1 cellular context compared by ENCODE assay signal in genomic region chr21:42009018-42009830, GRCh38.
TF ChIP-seq lines count a peak whose summit lies in the region.

No MANE protein-coding gene starts in this region.

TF ChIP-seq in HepG2, 621 proteins besides CTCF, POLR2A, EP300 and RAD21 (continued from another document and continues in another):
- no peak for TF ChIP-seq TRAFD1 (CRISPR knock-in tag; IDR thresholded peaks at IDR 0.05; ENCODE audit: borderline replicate concordance)
- TF ChIP-seq RBM39 (IDR thresholded peaks at IDR 0.05; ENCODE audit: low read depth, low read length, poor library complexity, severe bottlenecking), result peak; percentile 44
- TF ChIP-seq TCF7L2 (IDR thresholded peaks at IDR 0.05; ENCODE audit: low read depth, low read length), result no peak
- no peak; the same call in 1 of the 2 replicates for TF ChIP-seq MED1 (CRISPR knock-in tag; IDR thresholded peaks at IDR 0.05)
- TF ChIP-seq PBX3 (CRISPR knock-in tag; IDR thresholded peaks at IDR 0.05; ENCODE audit: borderline replicate concordance), result no peak
- no peak for TF ChIP-seq NPAS2 (CRISPR knock-in tag; IDR thresholded peaks at IDR 0.05; ENCODE audit: borderline replicate concordance)
- TF ChIP-seq TBP (CRISPR knock-in tag; IDR thresholded peaks at IDR 0.05), result no peak
- TF ChIP-seq ZNF639 (CRISPR knock-in tag; conservative IDR thresholded peaks at IDR 0.05), result no peak
- TF ChIP-seq SMARCE1 (IDR thresholded peaks at IDR 0.05; ENCODE audit: borderline replicate concordance), result no peak
- TF ChIP-seq ZBTB37 (CRISPR knock-in tag; IDR thresholded peaks at IDR 0.05), result no peak
- TF ChIP-seq ZNF709 (CRISPR knock-in tag; IDR thresholded peaks at IDR 0.05), result no peak
- no peak for TF ChIP-seq TBX2 (CRISPR knock-in tag; IDR thresholded peaks at IDR 0.05; ENCODE audit: borderline replicate concordance)
- TF ChIP-seq ZNF792 (CRISPR knock-in tag; IDR thresholded peaks at IDR 0.05), result no peak
- TF ChIP-seq IKZF1 (IDR thresholded peaks at IDR 0.05), result no peak
- no peak for TF ChIP-seq ZNF577 (CRISPR knock-in tag; IDR thresholded peaks at IDR 0.05; ENCODE audit: borderline replicate concordance, low read depth)
- no peak for TF ChIP-seq ZFP36 (IDR thresholded peaks at IDR 0.05; ENCODE audit: borderline replicate concordance, low read depth, low read length, partially characterized antibody)
- peak; percentile 1; the same call in 1 of the 2 replicates for TF ChIP-seq ZNF574 (CRISPR knock-in tag; IDR thresholded peaks at IDR 0.05)
- TF ChIP-seq ZNF260 (CRISPR knock-in tag; IDR thresholded peaks at IDR 0.05; ENCODE audit: borderline replicate concordance, low read depth), result no peak
- TF ChIP-seq ZNF530 (CRISPR knock-in tag; IDR thresholded peaks at IDR 0.05; ENCODE audit: low read depth), result no peak
- no peak for TF ChIP-seq KLF9 (CRISPR knock-in tag; IDR thresholded peaks at IDR 0.05; ENCODE audit: low read depth)
- TF ChIP-seq KMT2A (CRISPR knock-in tag; IDR thresholded peaks at IDR 0.05), result peak; percentile 33; the same call in 1 of the 2 replicates
- TF ChIP-seq YEATS2 (CRISPR knock-in tag; IDR thresholded peaks at IDR 0.05; ENCODE audit: borderline replicate concordance), result no peak
- TF ChIP-seq ZNF501 (CRISPR knock-in tag; IDR thresholded peaks at IDR 0.05), result peak; percentile 72
- no peak for TF ChIP-seq MTA1 (CRISPR knock-in tag; IDR thresholded peaks at IDR 0.05; ENCODE audit: borderline replicate concordance)
- TF ChIP-seq REL (CRISPR knock-in tag; conservative IDR thresholded peaks at IDR 0.05), result no peak
- TF ChIP-seq HNF1A (IDR thresholded peaks at IDR 0.05; ENCODE audit: low read depth), result no peak
- TF ChIP-seq HNF1A (CRISPR knock-in tag; IDR thresholded peaks at IDR 0.05; ENCODE audit: borderline replicate concordance), result no peak
- TF ChIP-seq FOXJ3 (CRISPR knock-in tag; IDR thresholded peaks at IDR 0.05; ENCODE audit: borderline replicate concordance), result no peak; the same call in 1 of the 2 replicates
- no peak for TF ChIP-seq ZBTB44 (CRISPR knock-in tag; IDR thresholded peaks at IDR 0.05)
- no peak for TF ChIP-seq MEIS1 (CRISPR knock-in tag; IDR thresholded peaks at IDR 0.05; ENCODE audit: borderline replicate concordance)
- TF ChIP-seq HOXA7 (CRISPR knock-in tag; IDR thresholded peaks at IDR 0.05), result no peak
- no peak for TF ChIP-seq NFE2 (CRISPR knock-in tag; IDR thresholded peaks at IDR 0.05)
- peak; percentile 75; the same call in 1 of the 2 replicates for TF ChIP-seq NRL (CRISPR knock-in tag; IDR thresholded peaks at IDR 0.05; ENCODE audit: borderline replicate concordance)
- no peak for TF ChIP-seq ZNF121 (CRISPR knock-in tag; IDR thresholded peaks at IDR 0.05)
- TF ChIP-seq ZNF556 (CRISPR knock-in tag; IDR thresholded peaks at IDR 0.05; ENCODE audit: borderline replicate concordance), result no peak
- TF ChIP-seq CENPBD1 (CRISPR knock-in tag; IDR thresholded peaks at IDR 0.05; ENCODE audit: borderline replicate concordance, low read depth), result no peak; the same call in 1 of the 2 replicates
- 0 out of 2 replicates have a peak, but pooled peaks have one; percentile 4 for TF ChIP-seq SAFB2 (CRISPR knock-in tag; IDR thresholded peaks at IDR 0.05; ENCODE audit: borderline replicate concordance, low read depth)
- no peak for TF ChIP-seq FOXM1 (CRISPR knock-in tag; IDR thresholded peaks at IDR 0.05)
- TF ChIP-seq FOXO1 (CRISPR knock-in tag; IDR thresholded peaks at IDR 0.05), result no peak
- TF ChIP-seq HCFC1 (IDR thresholded peaks at IDR 0.05; ENCODE audit: low read depth, low read length), result no peak
- no peak for TF ChIP-seq ZBTB39 (CRISPR knock-in tag; IDR thresholded peaks at IDR 0.05)
- peak; percentile 44 for TF ChIP-seq HNRNPLL (IDR thresholded peaks at IDR 0.05; ENCODE audit: low read depth, low read length, poor library complexity, severe bottlenecking)
- no peak for TF ChIP-seq NR2F6 (IDR thresholded peaks at IDR 0.05)
- TF ChIP-seq NR2F6 (CRISPR knock-in tag; IDR thresholded peaks at IDR 0.05), result 0 out of 2 replicates have a peak, but pooled peaks have one; percentile 8
- 0 out of 2 replicates have a peak, but pooled peaks have one; percentile 56 for TF ChIP-seq ZNF451 (CRISPR knock-in tag; IDR thresholded peaks at IDR 0.05)
- no peak for TF ChIP-seq EED (CRISPR knock-in tag; IDR thresholded peaks at IDR 0.05)
- TF ChIP-seq MIXL1 (CRISPR knock-in tag; IDR thresholded peaks at IDR 0.05), result no peak
- no peak for TF ChIP-seq HHEX (CRISPR knock-in tag; IDR thresholded peaks at IDR 0.05)
- no peak for TF ChIP-seq ZKSCAN1 (IDR thresholded peaks at IDR 0.05; ENCODE audit: low read length)
- no peak for TF ChIP-seq ETV5 (CRISPR knock-in tag; IDR thresholded peaks at IDR 0.05; ENCODE audit: borderline replicate concordance)
- no peak for TF ChIP-seq IRF9 (CRISPR knock-in tag; IDR thresholded peaks at IDR 0.05; ENCODE audit: borderline replicate concordance)
